ENCODE assay signal across 9 cellular contexts in genomic region chr11:62572431-62572830, GRCh38. TPM values are rescaled to one million over a fixed set of nuclear protein-coding genes. Genes with fewer than 3 reads are reported as not detected.
A peak's percentile ranks its signal among the peaks of the same experiment; 100 is the strongest.
DNase-seq lines count a peak whose midpoint lies in the region; ATAC-seq and TF ChIP-seq lines count a peak whose summit lies in the region.
"Had no signal": no experiment of that assay in that cellular context is flagged by ENCODE, and none has a peak within 500 bp of the region (broad histone marks: within the 10 kb centered on the region; RNA-seq: fewer than 3 reads in every experiment).

No MANE protein-coding gene starts in this region.

- 66 to 73% (median 72%) methylated on average over 12 of the region's 12 CpGs for WGBS in stomach, 5 donors

- DNase-seq in activated CD4-positive, alpha-beta T cell treated with anti-CD3 and anti-CD28 coated beads for 36 hours = no peak
- no peak for DNase-seq in activated CD4-positive, alpha-beta T cell treated with anti-CD3 and anti-CD28 coated beads for 1 hour
- DNase-seq in stomach (no peak), ACHN (no peak)
- DNase-seq: islet precursor cell had no signal

- H3K4me3 ChIP-seq in iPS-18a (ENCODE audit: low read length) (peak overlapping the region; percentile 93), stomach (peak overlapping the region; percentile 74 to 98 (median 84))

- POLR2A ChIA-PET in activated CD4-positive, alpha-beta T cell treated with anti-CD3 and anti-CD28 coated beads for 36 hours (lab: Charles Lee) = interaction anchor here (0.7 to 2.5 kb wide), 4 partner anchors 15 to 284 kb away, joined by 3 to 16 read pairs (median 4); partner anchors contain the start of genes C11orf98 and CSKMT

- H3K36me3 ChIP-seq in iPS-18a (ENCODE audit: control insufficient read depth, low read depth, low read length) (peaks cover 61% of the 10 kb centered on the region), stomach (peaks cover 38 to 69% (median 68%) of the 10 kb centered on the region in 4 donors)

- TF ChIP-seq CTCF in stomach (IDR thresholded peaks at IDR 0.05) = no peak

- no peaks in the 10 kb centered on the region for H3K9me3 ChIP-seq in iPS-18a (ENCODE audit: control insufficient read depth, low read depth, low read length)
- H3K9me3 ChIP-seq in stomach = no peaks in the 10 kb centered on the region

- TF ChIP-seq EP300 in stomach (IDR thresholded peaks at IDR 0.05) = no peak

- H3K4me1 Mint-ChIP-seq in activated CD4-positive, alpha-beta T cell treated with anti-CD3 and anti-CD28 coated beads for 36 hours = peaks cover 50% of the 10 kb centered on the region
- H3K4me1 Mint-ChIP-seq in activated naive CD8-positive, alpha-beta T cell (ENCODE audit: low read depth) = peaks cover 51% of the 10 kb centered on the region

- in situ Hi-C loops in ACHN (cut with HindIII; ENCODE audit: low pct_ligation_motif_present, low pct_unique_long_range_greater_than_20kb, low sequenced_read_pairs) = no loop called here

- no peaks in the 10 kb centered on the region for H3K27me3 ChIP-seq in iPS-18a (ENCODE audit: control insufficient read depth, insufficient read depth, low read length)
- no peaks in the 10 kb centered on the region for H3K27me3 ChIP-seq in stomach

- H3K27ac ChIP-seq in iPS-18a (ENCODE audit: low read length) = no peak overlapping the region
- peak overlapping the region in 4 of 5 donors; percentile 91 to 95 (median 94) for H3K27ac ChIP-seq in stomach

- peak overlapping the region; percentile 93 for H3K4me3 Mint-ChIP-seq in activated CD4-positive, alpha-beta T cell treated with anti-CD3 and anti-CD28 coated beads for 36 hours
- H3K4me3 Mint-ChIP-seq in activated naive CD8-positive, alpha-beta T cell = peak overlapping the region; percentile 99

- ATAC-seq in activated CD4-positive, alpha-beta T cell treated with anti-CD3 and anti-CD28 coated beads for 36 hours = no peak
- ATAC-seq in HG02588 (IDR thresholded peaks at IDR 0.05; ENCODE audit: unreplicated experiment) (no peak), HG03571 (IDR thresholded peaks at IDR 0.05; ENCODE audit: unreplicated experiment) (no peak)

- CTCF ChIA-PET in activated CD4-positive, alpha-beta T cell treated with anti-CD3 and anti-CD28 coated beads for 36 hours (lab: Charles Lee) = interaction anchor here (0.7 to 4.7 kb wide), 6 partner anchors 15 to 178 kb away, joined by 3 to 24 read pairs (median 4); partner anchors contain the start of genes BSCL2 and TUT1

- H3K27ac Mint-ChIP-seq in activated CD4-positive, alpha-beta T cell treated with anti-CD3 and anti-CD28 coated beads for 36 hours = peak overlapping the region; percentile 97
- peak overlapping the region; percentile 98 for H3K27ac Mint-ChIP-seq in activated naive CD8-positive, alpha-beta T cell

- intact Hi-C loops in activated CD4-positive, alpha-beta T cell treated with anti-CD3 and anti-CD28 coated beads for 36 hours (cut with DNase I, micrococcal nuclease) = loop anchor here (2.0 to 5.0 kb wide), 2 partner anchors 16 to 450 kb away; partner anchors contain the start of gene INCENP (in 1 of the 2)
- intact Hi-C loops in stomach (cut with DNase I; ENCODE audit: low total_unique reads) = no loop called here

- H3K9me3 Mint-ChIP-seq in activated CD4-positive, alpha-beta T cell treated with anti-CD3 and anti-CD28 coated beads for 36 hours (ENCODE audit: low read depth) = no peaks in the 10 kb centered on the region
- no peaks in the 10 kb centered on the region for H3K9me3 Mint-ChIP-seq in activated naive CD8-positive, alpha-beta T cell (ENCODE audit: low read depth)

- H3K4me1 ChIP-seq in iPS-18a (ENCODE audit: control insufficient read depth, low read depth, low read length) (peaks cover 7% of the 10 kb centered on the region), stomach (peaks cover 26 to 73% (median 59%) of the 10 kb centered on the region in 4 donors)

- no peaks in the 10 kb centered on the region for H3K27me3 Mint-ChIP-seq in activated CD4-positive, alpha-beta T cell treated with anti-CD3 and anti-CD28 coated beads for 36 hours
- H3K27me3 Mint-ChIP-seq in activated naive CD8-positive, alpha-beta T cell = no peaks in the 10 kb centered on the region

- TF ChIP-seq POLR2A in stomach (IDR thresholded peaks at IDR 0.05) = no peak

- H3K36me3 Mint-ChIP-seq in activated CD4-positive, alpha-beta T cell treated with anti-CD3 and anti-CD28 coated beads for 36 hours (ENCODE audit: low read depth) = peaks cover 69% of the 10 kb centered on the region
- H3K36me3 Mint-ChIP-seq in activated naive CD8-positive, alpha-beta T cell = peaks cover 17% of the 10 kb centered on the region

- peak overlapping the region; percentile 91 for H3K9ac ChIP-seq in iPS-18a (ENCODE audit: low read length)

RNA-seq across cellular contexts. Expression of gene EEF1G, which starts 1.3 kb away (rescaled TPM):
- total RNA-seq in activated CD4-positive, alpha-beta T cell treated with anti-CD3 and anti-CD28 coated beads for 36 hours = 1,000 to 10,000 TPM; 1,986 to 2,351 TPM
- total RNA-seq in stomach = 1,000 to 10,000 TPM in 1 of 5 donors, 100 to 1,000 TPM in 4; 671 to 1,412 (median 779) TPM
- polyA plus RNA-seq in stomach = 1,000 to 10,000 TPM; 1,415 to 1,760 (median 1,525) TPM

RNA-seq across cellular contexts. Expression of gene TUT1, which starts 18.9 kb away (rescaled TPM):
- 10 to 100 TPM; 32.5 to 36.0 TPM for total RNA-seq in activated CD4-positive, alpha-beta T cell treated with anti-CD3 and anti-CD28 coated beads for 36 hours
- total RNA-seq in stomach = 10 to 100 TPM in 3 of 5 donors, 1 to 10 TPM in 2; 6.1 to 36.2 (median 12.3) TPM
- polyA plus RNA-seq in stomach = 10 to 100 TPM; 13.3 to 18.9 (median 16.3) TPM

RNA-seq across cellular contexts. Expression of gene AHNAK, which starts 25.8 kb away (rescaled TPM):
- total RNA-seq in activated CD4-positive, alpha-beta T cell treated with anti-CD3 and anti-CD28 coated beads for 36 hours = 10 to 100 TPM; 47.3 to 54.7 TPM
- total RNA-seq in stomach = 100 to 1,000 TPM; 550 to 693 (median 622) TPM
- 10 to 100 TPM; 37.4 to 76.8 (median 60.3) TPM for polyA plus RNA-seq in stomach

RNA-seq across cellular contexts. Expression of gene MTA2, which starts 29.2 kb away (rescaled TPM):
- 100 to 1,000 TPM; 159 to 179 TPM for total RNA-seq in activated CD4-positive, alpha-beta T cell treated with anti-CD3 and anti-CD28 coated beads for 36 hours
- total RNA-seq in stomach = 100 to 1,000 TPM in 1 of 5 donors, 10 to 100 TPM in 4; 53.9 to 110 (median 85.3) TPM
- polyA plus RNA-seq in stomach = 10 to 100 TPM; 32.8 to 44.6 (median 34.7) TPM

RNA-seq across cellular contexts. Expression of gene EML3, which starts 40.1 kb away (rescaled TPM):
- 100 to 1,000 TPM; 101 to 112 TPM for total RNA-seq in activated CD4-positive, alpha-beta T cell treated with anti-CD3 and anti-CD28 coated beads for 36 hours
- 100 to 1,000 TPM in 1 of 5 donors, 10 to 100 TPM in 4; 24.4 to 112 (median 51.8) TPM for total RNA-seq in stomach
- polyA plus RNA-seq in stomach = 10 to 100 TPM; 68.1 to 71.3 (median 69.2) TPM

Comparison
In these comparisons a context has a peak if more than half of its experiments do, and no peak if none do; other contexts are left out.
1. RNA of gene AHNAK, which starts 25.8 kb away (total RNA-seq): 550 to 693 TPM in stomach; 47.3 to 54.7 TPM in activated CD4-positive, alpha-beta T cell treated with anti-CD3 and anti-CD28 coated beads for 36 hours; every median in the first group is over 4 times any median in the second.